Comparison of ENCODE assay signal across 21 cellular contexts in genomic region chrX:97066381-97066780, GRCh38.
DNase-seq lines count a peak whose midpoint lies in the region; ATAC-seq, FAIRE-seq and TF ChIP-seq lines count a peak whose summit lies in the region.
"Had no signal": no experiment of that assay in that cellular context is flagged by ENCODE, and none has a peak within 500 bp of the region (broad histone marks: within the 10 kb centered on the region; RNA-seq: fewer than 3 reads in every experiment).

No MANE protein-coding gene starts in this region.

- H3K27me3 Mint-ChIP-seq in neural progenitor cell (ENCODE audit: insufficient read depth, low read depth) = peaks cover 2% of the 10 kb centered on the region
- H3K27me3 Mint-ChIP-seq: CD4-positive, alpha-beta memory T cell; CD4-positive, CD25-positive, alpha-beta regulatory T cell; CD8-positive, alpha-beta memory T cell had no signal

- no peak overlapping the region for H3K4me2 ChIP-seq in A549
- no peak overlapping the region for H3K4me2 ChIP-seq in neural progenitor cell
- H3K4me2 ChIP-seq: BLaER1 had no signal

- H3K4me3 ChIP-seq in A549 (no peak overlapping the region), neural progenitor cell (no peak overlapping the region)
- H3K4me3 ChIP-seq: BLaER1 had no signal

- no peak overlapping the region for H2AFZ ChIP-seq in neural progenitor cell (replicated peaks)

- no peak for TF ChIP-seq EP300 in A549 (IDR thresholded peaks at IDR 0.05)

- WGBS in A549 (ENCODE audit: missing lambda C conversion rate) = 96% methylated on average over 3 of the region's 3 CpGs

- H3K36me3 ChIP-seq in neural progenitor cell = no peaks in the 10 kb centered on the region
- H3K36me3 ChIP-seq: BE2C, BLaER1 had no signal

- H4K20me1 ChIP-seq in neural progenitor cell (ENCODE audit: low read depth) = no peaks in the 10 kb centered on the region
- H4K20me1 ChIP-seq: BLaER1 had no signal

- CTCF ChIA-PET in A549 (lab: Yijun Ruan, JAX) = no interaction called here

- H3K27ac ChIP-seq in A549 (no peak overlapping the region), neural progenitor cell (no peak overlapping the region)
- H3K27ac ChIP-seq: 22Rv1, BLaER1 had no signal

- H3K9me3 ChIP-seq in A549 (no peaks in the 10 kb centered on the region), neural progenitor cell (ENCODE audit: low read depth) (no peaks in the 10 kb centered on the region)
- H3K9me3 ChIP-seq: BE2C, BLaER1 had no signal

- H3K4me1 ChIP-seq in A549 = no peaks in the 10 kb centered on the region
- H3K4me1 ChIP-seq in neural progenitor cell = no peaks in the 10 kb centered on the region
- H3K4me1 ChIP-seq: BE2C, BLaER1 had no signal

- POLR2A ChIA-PET in A549 (lab: Yijun Ruan, JAX) = no interaction called here

- no peak for DNase-seq in A549 (ENCODE audit: low read depth in 1 of 2, low spot score in 1 of 2)
- no peak for DNase-seq in neural progenitor cell (ENCODE audit: low spot score)
- DNase-seq in OCI-M2 (lab: John Stamatoyannopoulos, UW; ENCODE audit: unreplicated experiment) = no peak
- DNase-seq: ACHN; BE2C; C1 segment of cervical spinal cord; CD4-positive, alpha-beta memory T cell; CD4-positive, CD25-positive, alpha-beta regulatory T cell; CD8-positive, alpha-beta memory T cell; COR-L47; DMS 273 treated with DMSO at 0.1 percent for 48 hours; DMS153; DMS79; DND-41; GDM1 had no signal

- H3K4me1 Mint-ChIP-seq in neural progenitor cell = no peaks in the 10 kb centered on the region
- H3K4me1 Mint-ChIP-seq: CD14-positive monocyte; CD8-positive, alpha-beta memory T cell had no signal

- no peak overlapping the region for H3K9ac ChIP-seq in neural progenitor cell
- H3K9ac ChIP-seq: BLaER1 had no signal

- H3K27ac Mint-ChIP-seq in neural progenitor cell = no peak overlapping the region
- H3K27ac Mint-ChIP-seq: CD14-positive monocyte; CD4-positive, alpha-beta memory T cell; CD4-positive, CD25-positive, alpha-beta regulatory T cell; CD8-positive, alpha-beta memory T cell had no signal

- H3K4me3 Mint-ChIP-seq in neural progenitor cell = no peak overlapping the region
- H3K4me3 Mint-ChIP-seq: CD14-positive monocyte; CD4-positive, alpha-beta memory T cell; CD4-positive, CD25-positive, alpha-beta regulatory T cell; CD8-positive, alpha-beta memory T cell had no signal

- H3K9me3 Mint-ChIP-seq in neural progenitor cell = no peaks in the 10 kb centered on the region
- H3K9me3 Mint-ChIP-seq: CD14-positive monocyte; CD4-positive, alpha-beta memory T cell; CD4-positive, CD25-positive, alpha-beta regulatory T cell; CD8-positive, alpha-beta memory T cell had no signal

- ATAC-seq in A549 = no peak
- ATAC-seq in HG02610 (IDR thresholded peaks at IDR 0.05; ENCODE audit: unreplicated experiment) = peak; percentile 55

- no peaks in the 10 kb centered on the region for H3K79me2 ChIP-seq in neural progenitor cell (ENCODE audit: low read depth)

- H3K36me3 Mint-ChIP-seq in neural progenitor cell = no peaks in the 10 kb centered on the region
- H3K36me3 Mint-ChIP-seq: CD4-positive, CD25-positive, alpha-beta regulatory T cell had no signal

- TF ChIP-seq CTCF in A549 (IDR thresholded peaks at IDR 0.05) = no peak
- no peak for TF ChIP-seq CTCF in neural progenitor cell (IDR thresholded peaks at IDR 0.05)

- TF ChIP-seq POLR2A in A549 (IDR thresholded peaks at IDR 0.05; ENCODE audit: low read length) = no peak

- no peaks in the 10 kb centered on the region for H3F3A ChIP-seq in neural progenitor cell (ENCODE audit: low read depth)

- peaks cover under 1% of the 10 kb centered on the region for H3K27me3 ChIP-seq in neural progenitor cell
- H3K27me3 ChIP-seq: BE2C had no signal

- FAIRE-seq in A549 (lab: Jason Lieb, UNC) (peak; percentile 86), colon (lab: Jason Lieb, UNC) (peak; percentile 64)
- FAIRE-seq: GM12892 had no signal

- TF ChIP-seq RAD21 in A549 (conservative IDR thresholded peaks at IDR 0.05 in 1 of 2, IDR thresholded peaks at IDR 0.05 in 1 of 2) = no peak

TF ChIP-seq in A549, 52 proteins besides CTCF, POLR2A, EP300 and RAD21:
- TF ChIP-seq SREBF2 (IDR thresholded peaks at IDR 0.05) (no peak), RFX5 (IDR thresholded peaks at IDR 0.05) (no peak), EHMT2 (IDR thresholded peaks at IDR 0.05; ENCODE audit: low read depth) (no peak), FOSL2 (IDR thresholded peaks at IDR 0.05) (no peak), FOSL2 (CRISPR knock-in tag; IDR thresholded peaks at IDR 0.05) (no peak), CHD4 (IDR thresholded peaks at IDR 0.05; ENCODE audit: borderline replicate concordance) (no peak)
